8 cellular contexts compared by ENCODE assay signal in genomic region chr10:69344591-69345244, GRCh38.
DNase-seq lines count a peak whose midpoint lies in the region; ATAC-seq and TF ChIP-seq lines count a peak whose summit lies in the region.

No MANE protein-coding gene starts in this region.

- intact Hi-C loops in head of caudate nucleus (cut with DNase I): no loop called here

- H3K36me3 ChIP-seq in DND-41 (ENCODE audit: insufficient read depth, low read length): peaks cover 61% of the 10 kb centered on the region

- no peaks in the 10 kb centered on the region for H3K9me3 ChIP-seq in DND-41 (ENCODE audit: insufficient read depth, low read length, severe bottlenecking)

- H3K79me2 ChIP-seq in DND-41 (ENCODE audit: insufficient read depth, low read length): peaks cover 41% of the 10 kb centered on the region

- ATAC-seq in DND-41 (ENCODE audit: insufficient read depth, low read depth): peak; percentile 58
- peak; percentile 32 for ATAC-seq in GM19468 (IDR thresholded peaks at IDR 0.05; ENCODE audit: extremely low read depth, unreplicated experiment)
- no peak for ATAC-seq in HG02884 (IDR thresholded peaks at IDR 0.05; ENCODE audit: unreplicated experiment)

- H3K4me1 ChIP-seq in DND-41 (ENCODE audit: insufficient read depth, low read length): 0 out of 2 replicates have a peak, but pooled peaks cover 3% of the 10 kb centered on the region

- no peak for TF ChIP-seq CTCF in DND-41 (IDR thresholded peaks at IDR 0.05; ENCODE audit: borderline replicate concordance, extremely low read depth, low read length, poor library complexity, severe bottlenecking)

- no peaks in the 10 kb centered on the region for H3K27me3 ChIP-seq in DND-41 (ENCODE audit: insufficient read depth, low read length, poor library complexity)

- peaks cover 29% of the 10 kb centered on the region for H4K20me1 ChIP-seq in DND-41 (ENCODE audit: insufficient read depth, low read length)

- H3K27ac ChIP-seq in DND-41 (ENCODE audit: low read length): peak overlapping the region; percentile 14; the same call in 1 of the 2 replicates

- peak; percentile 21 for DNase-seq in DND-41
- DNase-seq in NCI-H526 treated with DMSO at 0.1 percent for 48 hours (lab: John Stamatoyannopoulos, UW): peak; percentile 10
- DNase-seq in head of caudate nucleus: peak in 27 of 42 donors; percentile 11 to 84 (median 55)
- DNase-seq in COLO829 (ENCODE audit: low spot score): no peak
- no peak for DNase-seq in GDM1 (lab: John Stamatoyannopoulos, UW)
- DNase-seq in stimulated activated CD4-positive, alpha-beta T cell treated with anti-CD3 and anti-CD28 coated beads, Interleukin-4, amount 100 ng/mL, for 24 hours: no peak

- no peak overlapping the region for H2AFZ ChIP-seq in DND-41 (ENCODE audit: low read depth, low read length)

- H3K9ac ChIP-seq in DND-41 (ENCODE audit: low read depth, low read length): no peak overlapping the region

- no peak overlapping the region for H3K4me2 ChIP-seq in DND-41 (ENCODE audit: insufficient read depth, low read length)

- no peak overlapping the region for H3K4me3 ChIP-seq in DND-41 (ENCODE audit: low read depth in 1 of 2, low read length in 2 of 2)

Comparison
In these comparisons a context has a peak if more than half of its experiments do, and no peak if none do; other contexts are left out.
1. DNase-seq: peak in DND-41 (single experiment), NCI-H526 treated with DMSO at 0.1 percent for 48 hours (single experiment) and head of caudate nucleus (27 of 42); none in COLO829 (single experiment), GDM1 (single experiment) and stimulated activated CD4-positive, alpha-beta T cell treated with anti-CD3 and anti-CD28 coated beads, Interleukin-4, amount 100 ng/mL, for 24 hours (single experiment).